In genomic region chr4:124206779-124207605, GRCh38 we compare ENCODE assay signal across 19 cellular contexts.
A peak's percentile ranks its signal among the peaks of the same experiment; 100 is the strongest.
DNase-seq lines count a peak whose midpoint lies in the region; TF ChIP-seq lines count a peak whose summit lies in the region.
"Had no signal": no experiment of that assay in that cellular context is flagged by ENCODE, and none has a peak within 500 bp of the region (broad histone marks: within the 10 kb centered on the region; RNA-seq: fewer than 3 reads in every experiment).

No MANE protein-coding gene starts in this region.

- no peak overlapping the region for H3K4me3 ChIP-seq in fibroblast of villous mesenchyme (ENCODE audit: low read depth, low read length)
- H3K4me3 ChIP-seq: adrenal gland, GM23338, heart right ventricle, left lung had no signal

- H3K27me3 Mint-ChIP-seq in type B pancreatic cell (no peaks in the 10 kb centered on the region), immature natural killer cell (ENCODE audit: low read depth in 3 of 3) (peaks cover 0 to 3% (median 0%) of the 10 kb centered on the region in 3 donors)
- H3K27me3 Mint-ChIP-seq: activated CD4-positive, alpha-beta T cell treated with anti-CD3 and anti-CD28 coated beads, Interleukin-2, amount 10 ng/mL, durations not matched to agents 7 days and 5 days; CD4-positive, alpha-beta memory T cell had no signal

- TF ChIP-seq CTCF in fibroblast of villous mesenchyme (IDR thresholded peaks at IDR 0.05; ENCODE audit: insufficient read depth, low read depth, low read length) (no peak), type B pancreatic cell (conservative IDR thresholded peaks at IDR 0.05) (no peak)

- peaks cover 5% of the 10 kb centered on the region for H3K9me3 Mint-ChIP-seq in type B pancreatic cell
- peaks cover 0 to 6% (median 1%) of the 10 kb centered on the region in 6 donors for H3K9me3 Mint-ChIP-seq in immature natural killer cell
- H3K9me3 Mint-ChIP-seq: activated CD4-positive, alpha-beta T cell treated with anti-CD3 and anti-CD28 coated beads, Interleukin-2, amount 10 ng/mL, durations not matched to agents 7 days and 5 days; GM23338; nephron; stimulated activated effector memory CD8-positive, alpha-beta T cell treated with anti-CD3 and anti-CD28 coated beads, Interleukin-12 subunit alpha, Interleukin-12 subunit beta, amount 100 ng/mL, for 72 hours had no signal

- peaks cover 5% of the 10 kb centered on the region for H3K4me1 Mint-ChIP-seq in type B pancreatic cell (ENCODE audit: unreplicated experiment)
- no peaks in the 10 kb centered on the region for H3K4me1 Mint-ChIP-seq in immature natural killer cell
- H3K4me1 Mint-ChIP-seq: activated CD4-positive, alpha-beta T cell treated with anti-CD3 and anti-CD28 coated beads, Interleukin-2, amount 10 ng/mL, durations not matched to agents 7 days and 5 days; CD4-positive, alpha-beta memory T cell; stimulated activated effector memory CD8-positive, alpha-beta T cell treated with anti-CD3 and anti-CD28 coated beads, Interleukin-12 subunit alpha, Interleukin-12 subunit beta, amount 100 ng/mL, for 72 hours had no signal

- no peak overlapping the region for H3K4me3 Mint-ChIP-seq in type B pancreatic cell
- H3K4me3 Mint-ChIP-seq in immature natural killer cell, result no peak overlapping the region
- H3K4me3 Mint-ChIP-seq: activated CD4-positive, alpha-beta T cell treated with anti-CD3 and anti-CD28 coated beads, Interleukin-2, amount 10 ng/mL, durations not matched to agents 7 days and 5 days; activated T-cell treated with anti-CD3 and anti-CD28 coated beads, Interleukin-2, amount 50 U/mL, for 72 hours; CD4-positive, alpha-beta memory T cell; GM23338; nephron; stimulated activated effector memory CD8-positive, alpha-beta T cell treated with anti-CD3 and anti-CD28 coated beads, Interleukin-12 subunit alpha, Interleukin-12 subunit beta, amount 100 ng/mL, for 72 hours had no signal

- DNase-seq in HCEC 1CT (peak; percentile 70), amniotic epithelial cell (ENCODE audit: low read depth) (peak; percentile 82), fibroblast of villous mesenchyme (ENCODE audit: low read depth) (peak; percentile 68), type B pancreatic cell (ENCODE audit: extremely low spot score, unreplicated experiment) (no peak), NCI-H1930 (lab: John Stamatoyannopoulos, UW) (no peak), immature natural killer cell (no peak)
- no peak for DNase-seq in stimulated activated CD4-positive, alpha-beta T cell treated with anti-CD3 and anti-CD28 coated beads, Interleukin-2, amount 100 ng/mL, for 48 hours
- DNase-seq: activated CD4-positive, alpha-beta T cell treated with anti-CD3 and anti-CD28 coated beads, Interleukin-2, amount 10 ng/mL, durations not matched to agents 7 days and 5 days; activated T-cell treated with anti-CD3 and anti-CD28 coated beads, Interleukin-2, amount 50 U/mL, for 72 hours; adrenal gland; CD4-positive, alpha-beta memory T cell; heart right ventricle; NCI-H187; NCI-H526; stimulated activated CD4-positive, alpha-beta T cell treated with anti-CD3 and anti-CD28 coated beads, Interleukin-4, amount 100 ng/mL, for 24 hours had no signal

- H3K36me3 Mint-ChIP-seq in type B pancreatic cell (no peaks in the 10 kb centered on the region), immature natural killer cell (no peaks in the 10 kb centered on the region)
- H3K36me3 Mint-ChIP-seq: CD4-positive, alpha-beta memory T cell; stimulated activated effector memory CD8-positive, alpha-beta T cell treated with anti-CD3 and anti-CD28 coated beads, Interleukin-12 subunit alpha, Interleukin-12 subunit beta, amount 100 ng/mL, for 72 hours had no signal

- peak overlapping the region; percentile 68 for H3K27ac Mint-ChIP-seq in type B pancreatic cell
- H3K27ac Mint-ChIP-seq in immature natural killer cell, result no peak overlapping the region
- H3K27ac Mint-ChIP-seq: activated CD4-positive, alpha-beta T cell treated with anti-CD3 and anti-CD28 coated beads, Interleukin-2, amount 10 ng/mL, durations not matched to agents 7 days and 5 days; activated T-cell treated with anti-CD3 and anti-CD28 coated beads, Interleukin-2, amount 50 U/mL, for 72 hours; CD4-positive, alpha-beta memory T cell; GM23338; stimulated activated effector memory CD8-positive, alpha-beta T cell treated with anti-CD3 and anti-CD28 coated beads, Interleukin-12 subunit alpha, Interleukin-12 subunit beta, amount 100 ng/mL, for 72 hours had no signal

Comparison
In these comparisons a context has a peak if more than half of its experiments do, and no peak if none do; other contexts are left out.
1. DNase-seq: peak in HCEC 1CT (single experiment), amniotic epithelial cell (single experiment) and fibroblast of villous mesenchyme (single experiment); none in type B pancreatic cell (single experiment), NCI-H1930 (0 of 2), immature natural killer cell (0 of 3) and stimulated activated CD4-positive, alpha-beta T cell treated with anti-CD3 and anti-CD28 coated beads, Interleukin-2, amount 100 ng/mL, for 48 hours (0 of 2).